Comparison of ENCODE assay signal across 8 cellular contexts in genomic region chr6:107064579-107065065, GRCh38. TPM values are rescaled to one million over a fixed set of nuclear protein-coding genes. Genes with fewer than 3 reads are reported as not detected.
DNase-seq lines count a peak whose midpoint lies in the region; TF ChIP-seq lines count a peak whose summit lies in the region.

No MANE protein-coding gene starts in this region.

- peak; percentile 14 to 28 (median 27) for DNase-seq in stimulated activated CD4-positive, alpha-beta T cell treated with anti-CD3 and anti-CD28 coated beads, Interleukin-12 subunit alpha, Interleukin-12 subunit beta, amount 100 ng/mL, for 48 hours (ENCODE audit: low read depth in 2 of 3, low spot score in 1 of 3)
- no peak for DNase-seq in stimulated activated CD4-positive, alpha-beta T cell treated with anti-CD3 and anti-CD28 coated beads, Interleukin-12 subunit alpha, Interleukin-12 subunit beta, amount 100 ng/mL, for 4 hours
- DNase-seq in fibroblast of mammary gland (ENCODE audit: low read depth): peak; percentile 83
- DNase-seq in stromal cell of bone marrow (ENCODE audit: low read depth): peak; percentile 60
- DNase-seq in NCI-H2227 treated with DMSO at 0.1 percent for 48 hours (lab: John Stamatoyannopoulos, UW): no peak
- no peak for DNase-seq in GM10266 (ENCODE audit: extremely low spot score)
- no peak for DNase-seq in DMS153 treated with DMSO at 0.1 percent for 48 hours (lab: John Stamatoyannopoulos, UW; ENCODE audit: unreplicated experiment)

- no peak overlapping the region for H3K4me3 ChIP-seq in fibroblast of mammary gland (ENCODE audit: control insufficient read depth, low read depth, low read length)

- no peak for TF ChIP-seq CTCF in fibroblast of mammary gland (conservative IDR thresholded peaks at IDR 0.05; ENCODE audit: control insufficient read depth, insufficient read depth, low read depth, low read length)
- no peak for TF ChIP-seq CTCF in GM10266 (IDR thresholded peaks at IDR 0.05; ENCODE audit: control insufficient read depth, insufficient read depth, low read depth, missing control alignments)

TF ChIP-seq in PFSK-1, 5 proteins besides CTCF, POLR2A, EP300 and RAD21:
- TF ChIP-seq TAF1 (IDR thresholded peaks at IDR 0.05; ENCODE audit: borderline replicate concordance, insufficient read depth, low read length) (no peak), REST (IDR thresholded peaks at IDR 0.05; ENCODE audit: insufficient read depth in 1 of 2, low read depth in 2 of 2, low read length in 2 of 2) (no peak), FOXP2 (optimal IDR thresholded peaks at IDR 0.05; ENCODE audit: borderline replicate concordance, extremely low read depth, extremely low read length, insufficient read depth) (no peak), SIN3A (IDR thresholded peaks at IDR 0.05; ENCODE audit: borderline replicate concordance, insufficient read depth, low read length) (peak; percentile 38; the same call in 1 of the 2 replicates), POLR2AphosphoS5 (IDR thresholded peaks at IDR 0.05; ENCODE audit: low read depth, low read length) (no peak; the same call in 1 of the 2 replicates)

RNA-seq across cellular contexts. Expression of gene MTRES1, which starts 36.6 kb away (rescaled TPM):
- polyA plus RNA-seq in PFSK-1 (2012; ENCODE audit: insufficient read length, low read depth): 7.3 TPM

RNA-seq across cellular contexts. Expression of gene BEND3, which starts 50.7 kb away (rescaled TPM):
- 2.7 TPM for polyA plus RNA-seq in PFSK-1 (2012; ENCODE audit: insufficient read length, low read depth)

Comparison
In these comparisons a context has a peak if more than half of its experiments do, and no peak if none do; other contexts are left out.
1. DNase-seq: peak in stimulated activated CD4-positive, alpha-beta T cell treated with anti-CD3 and anti-CD28 coated beads, Interleukin-12 subunit alpha, Interleukin-12 subunit beta, amount 100 ng/mL, for 48 hours (3 of 3), fibroblast of mammary gland (single experiment) and stromal cell of bone marrow (single experiment); none in stimulated activated CD4-positive, alpha-beta T cell treated with anti-CD3 and anti-CD28 coated beads, Interleukin-12 subunit alpha, Interleukin-12 subunit beta, amount 100 ng/mL, for 4 hours (single experiment), NCI-H2227 treated with DMSO at 0.1 percent for 48 hours (single experiment), GM10266 (single experiment) and DMS153 treated with DMSO at 0.1 percent for 48 hours (single experiment).